Comparison of ENCODE assay signal across 1 cellular context in genomic region chr3:16884084-16884747, GRCh38.
A peak's percentile ranks its signal among the peaks of the same experiment; 100 is the strongest.
TF ChIP-seq lines count a peak whose summit lies in the region.

No MANE protein-coding gene starts in this region.

TF ChIP-seq in HEK293, 187 proteins besides CTCF, POLR2A, EP300 and RAD21 (continued from another document and continues in another):
- TF ChIP-seq KLF7 (tag by site-specific recombination; IDR thresholded peaks at IDR 0.05; ENCODE audit: borderline replicate concordance), result no peak
- no peak for TF ChIP-seq ZNF223 (tag by site-specific recombination; IDR thresholded peaks at IDR 0.05)
- no peak for TF ChIP-seq ZNF132 (tag by site-specific recombination; IDR thresholded peaks at IDR 0.05; ENCODE audit: borderline replicate concordance)
- TF ChIP-seq, protein P1, sequence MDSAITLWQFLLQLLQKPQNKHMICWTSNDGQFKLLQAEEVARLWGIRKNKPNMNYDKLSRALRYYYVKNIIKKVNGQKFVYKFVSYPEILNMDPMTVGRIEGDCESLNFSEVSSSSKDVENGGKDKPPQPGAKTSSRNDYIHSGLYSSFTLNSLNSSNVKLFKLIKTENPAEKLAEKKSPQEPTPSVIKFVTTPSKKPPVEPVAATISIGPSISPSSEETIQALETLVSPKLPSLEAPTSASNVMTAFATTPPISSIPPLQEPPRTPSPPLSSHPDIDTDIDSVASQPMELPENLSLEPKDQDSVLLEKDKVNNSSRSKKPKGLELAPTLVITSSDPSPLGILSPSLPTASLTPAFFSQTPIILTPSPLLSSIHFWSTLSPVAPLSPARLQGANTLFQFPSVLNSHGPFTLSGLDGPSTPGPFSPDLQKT (IDR thresholded peaks at IDR 0.05; ENCODE audit: borderline replicate concordance, low read depth, low read length), result no peak
- TF ChIP-seq, protein P2, sequence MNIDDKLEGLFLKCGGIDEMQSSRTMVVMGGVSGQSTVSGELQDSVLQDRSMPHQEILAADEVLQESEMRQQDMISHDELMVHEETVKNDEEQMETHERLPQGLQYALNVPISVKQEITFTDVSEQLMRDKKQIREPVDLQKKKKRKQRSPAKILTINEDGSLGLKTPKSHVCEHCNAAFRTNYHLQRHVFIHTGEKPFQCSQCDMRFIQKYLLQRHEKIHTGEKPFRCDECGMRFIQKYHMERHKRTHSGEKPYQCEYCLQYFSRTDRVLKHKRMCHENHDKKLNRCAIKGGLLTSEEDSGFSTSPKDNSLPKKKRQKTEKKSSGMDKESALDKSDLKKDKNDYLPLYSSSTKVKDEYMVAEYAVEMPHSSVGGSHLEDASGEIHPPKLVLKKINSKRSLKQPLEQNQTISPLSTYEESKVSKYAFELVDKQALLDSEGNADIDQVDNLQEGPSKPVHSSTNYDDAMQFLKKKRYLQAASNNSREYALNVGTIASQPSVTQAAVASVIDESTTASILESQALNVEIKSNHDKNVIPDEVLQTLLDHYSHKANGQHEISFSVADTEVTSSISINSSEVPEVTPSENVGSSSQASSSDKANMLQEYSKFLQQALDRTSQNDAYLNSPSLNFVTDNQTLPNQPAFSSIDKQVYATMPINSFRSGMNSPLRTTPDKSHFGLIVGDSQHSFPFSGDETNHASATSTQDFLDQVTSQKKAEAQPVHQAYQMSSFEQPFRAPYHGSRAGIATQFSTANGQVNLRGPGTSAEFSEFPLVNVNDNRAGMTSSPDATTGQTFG (tag by site-specific recombination; IDR thresholded peaks at IDR 0.05; ENCODE audit: borderline replicate concordance), result no peak
- TF ChIP-seq, protein P3, sequence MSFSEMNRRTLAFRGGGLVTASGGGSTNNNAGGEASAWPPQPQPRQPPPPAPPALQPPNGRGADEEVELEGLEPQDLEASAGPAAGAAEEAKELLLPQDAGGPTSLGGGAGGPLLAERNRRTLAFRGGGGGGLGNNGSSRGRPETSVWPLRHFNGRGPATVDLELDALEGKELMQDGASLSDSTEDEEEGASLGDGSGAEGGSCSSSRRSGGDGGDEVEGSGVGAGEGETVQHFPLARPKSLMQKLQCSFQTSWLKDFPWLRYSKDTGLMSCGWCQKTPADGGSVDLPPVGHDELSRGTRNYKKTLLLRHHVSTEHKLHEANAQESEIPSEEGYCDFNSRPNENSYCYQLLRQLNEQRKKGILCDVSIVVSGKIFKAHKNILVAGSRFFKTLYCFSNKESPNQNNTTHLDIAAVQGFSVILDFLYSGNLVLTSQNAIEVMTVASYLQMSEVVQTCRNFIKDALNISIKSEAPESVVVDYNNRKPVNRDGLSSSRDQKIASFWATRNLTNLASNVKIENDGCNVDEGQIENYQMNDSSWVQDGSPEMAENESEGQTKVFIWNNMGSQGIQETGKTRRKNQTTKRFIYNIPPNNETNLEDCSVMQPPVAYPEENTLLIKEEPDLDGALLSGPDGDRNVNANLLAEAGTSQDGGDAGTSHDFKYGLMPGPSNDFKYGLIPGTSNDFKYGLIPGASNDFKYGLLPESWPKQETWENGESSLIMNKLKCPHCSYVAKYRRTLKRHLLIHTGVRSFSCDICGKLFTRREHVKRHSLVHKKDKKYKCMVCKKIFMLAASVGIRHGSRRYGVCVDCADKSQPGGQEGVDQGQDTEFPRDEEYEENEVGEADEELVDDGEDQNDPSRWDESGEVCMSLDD (tag by site-specific recombination; IDR thresholded peaks at IDR 0.05), result 0 out of 2 replicates have a peak, but pooled peaks have one; percentile 25
- TF ChIP-seq SCRT2 (tag by site-specific recombination; IDR thresholded peaks at IDR 0.05), result no peak
- TF ChIP-seq ZNF530 (tag by site-specific recombination; IDR thresholded peaks at IDR 0.05; ENCODE audit: low read depth), result no peak
- TF ChIP-seq, protein P4, sequence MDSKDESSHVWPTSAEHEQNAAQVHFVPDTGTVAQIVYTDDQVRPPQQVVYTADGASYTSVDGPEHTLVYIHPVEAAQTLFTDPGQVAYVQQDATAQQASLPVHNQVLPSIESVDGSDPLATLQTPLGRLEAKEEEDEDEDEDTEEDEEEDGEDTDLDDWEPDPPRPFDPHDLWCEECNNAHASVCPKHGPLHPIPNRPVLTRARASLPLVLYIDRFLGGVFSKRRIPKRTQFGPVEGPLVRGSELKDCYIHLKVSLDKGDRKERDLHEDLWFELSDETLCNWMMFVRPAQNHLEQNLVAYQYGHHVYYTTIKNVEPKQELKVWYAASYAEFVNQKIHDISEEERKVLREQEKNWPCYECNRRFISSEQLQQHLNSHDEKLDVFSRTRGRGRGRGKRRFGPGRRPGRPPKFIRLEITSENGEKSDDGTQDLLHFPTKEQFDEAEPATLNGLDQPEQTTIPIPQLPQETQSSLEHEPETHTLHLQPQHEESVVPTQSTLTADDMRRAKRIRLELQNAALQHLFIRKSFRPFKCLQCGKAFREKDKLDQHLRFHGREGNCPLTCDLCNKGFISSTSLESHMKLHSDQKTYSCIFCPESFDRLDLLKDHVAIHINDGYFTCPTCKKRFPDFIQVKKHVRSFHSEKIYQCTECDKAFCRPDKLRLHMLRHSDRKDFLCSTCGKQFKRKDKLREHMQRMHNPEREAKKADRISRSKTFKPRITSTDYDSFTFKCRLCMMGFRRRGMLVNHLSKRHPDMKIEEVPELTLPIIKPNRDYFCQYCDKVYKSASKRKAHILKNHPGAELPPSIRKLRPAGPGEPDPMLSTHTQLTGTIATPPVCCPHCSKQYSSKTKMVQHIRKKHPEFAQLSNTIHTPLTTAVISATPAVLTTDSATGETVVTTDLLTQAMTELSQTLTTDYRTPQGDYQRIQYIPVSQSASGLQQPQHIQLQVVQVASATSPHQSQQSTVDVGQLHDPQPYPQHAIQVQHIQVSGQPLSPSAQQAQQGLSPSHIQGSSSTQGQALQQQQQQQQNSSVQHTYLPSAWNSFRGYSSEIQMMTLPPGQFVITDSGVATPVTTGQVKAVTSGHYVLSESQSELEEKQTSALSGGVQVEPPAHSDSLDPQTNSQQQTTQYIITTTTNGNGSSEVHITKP (tag by site-specific recombination; IDR thresholded peaks at IDR 0.05), result no peak
- TF ChIP-seq, protein P5, sequence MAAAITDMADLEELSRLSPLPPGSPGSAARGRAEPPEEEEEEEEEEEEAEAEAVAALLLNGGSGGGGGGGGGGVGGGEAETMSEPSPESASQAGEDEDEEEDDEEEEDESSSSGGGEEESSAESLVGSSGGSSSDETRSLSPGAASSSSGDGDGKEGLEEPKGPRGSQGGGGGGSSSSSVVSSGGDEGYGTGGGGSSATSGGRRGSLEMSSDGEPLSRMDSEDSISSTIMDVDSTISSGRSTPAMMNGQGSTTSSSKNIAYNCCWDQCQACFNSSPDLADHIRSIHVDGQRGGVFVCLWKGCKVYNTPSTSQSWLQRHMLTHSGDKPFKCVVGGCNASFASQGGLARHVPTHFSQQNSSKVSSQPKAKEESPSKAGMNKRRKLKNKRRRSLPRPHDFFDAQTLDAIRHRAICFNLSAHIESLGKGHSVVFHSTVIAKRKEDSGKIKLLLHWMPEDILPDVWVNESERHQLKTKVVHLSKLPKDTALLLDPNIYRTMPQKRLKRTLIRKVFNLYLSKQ (tag by site-specific recombination; IDR thresholded peaks at IDR 0.05; ENCODE audit: borderline replicate concordance), result no peak
- TF ChIP-seq, protein P6, sequence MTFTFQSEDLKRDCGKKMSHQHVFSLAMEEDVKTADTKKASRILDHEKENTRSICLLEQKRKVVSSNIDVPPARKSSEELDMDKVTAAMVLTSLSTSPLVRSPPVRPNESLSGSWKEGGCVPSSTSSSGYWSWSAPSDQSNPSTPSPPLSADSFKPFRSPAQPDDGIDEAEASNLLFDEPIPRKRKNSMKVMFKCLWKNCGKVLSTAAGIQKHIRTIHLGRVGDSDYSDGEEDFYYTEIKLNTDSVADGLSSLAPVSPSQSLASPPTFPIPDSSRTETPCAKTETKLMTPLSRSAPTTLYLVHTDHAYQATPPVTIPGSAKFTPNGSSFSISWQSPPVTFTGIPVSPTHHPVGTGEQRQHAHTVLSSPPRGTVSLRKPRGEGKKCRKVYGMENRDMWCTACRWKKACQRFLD (tag by site-specific recombination; IDR thresholded peaks at IDR 0.05), result no peak
- TF ChIP-seq ZNF214 (tag by site-specific recombination; IDR thresholded peaks at IDR 0.05; ENCODE audit: borderline replicate concordance), result no peak
- TF ChIP-seq ZNF658 (tag by site-specific recombination; IDR thresholded peaks at IDR 0.05), result no peak
- TF ChIP-seq ZNF174 (tag by site-specific recombination; IDR thresholded peaks at IDR 0.05), result 0 out of 2 replicates have a peak, but pooled peaks have one; percentile 15
- TF ChIP-seq KLF8 (tag by site-specific recombination; IDR thresholded peaks at IDR 0.05), result peak; percentile 12; the same call in 1 of the 2 replicates
- TF ChIP-seq ZNF423 (tag by site-specific recombination; IDR thresholded peaks at IDR 0.05), result no peak
- TF ChIP-seq ZNF416 (tag by site-specific recombination; IDR thresholded peaks at IDR 0.05), result no peak
- TF ChIP-seq ZNF23 (tag by site-specific recombination; IDR thresholded peaks at IDR 0.05; ENCODE audit: borderline replicate concordance), result no peak
- peak; percentile 84 for TF ChIP-seq ZNF707 (tag by site-specific recombination; IDR thresholded peaks at IDR 0.05)
- no peak for TF ChIP-seq FEZF1 (tag by site-specific recombination; IDR thresholded peaks at IDR 0.05)
- TF ChIP-seq GLI2 (tag by site-specific recombination; IDR thresholded peaks at IDR 0.05; ENCODE audit: borderline replicate concordance, low read depth), result no peak
- no peak for TF ChIP-seq SETDB1 (IDR thresholded peaks at IDR 0.05; ENCODE audit: insufficient read length, low read length)
- TF ChIP-seq GFI1B (tag by site-specific recombination; IDR thresholded peaks at IDR 0.05), result no peak
- TF ChIP-seq ZNF692 (tag by site-specific recombination; IDR thresholded peaks at IDR 0.05), result no peak
- TF ChIP-seq ZNF112 (tag by site-specific recombination; IDR thresholded peaks at IDR 0.05), result no peak
- no peak for TF ChIP-seq KLF9 (tag by site-specific recombination; IDR thresholded peaks at IDR 0.05; ENCODE audit: low read depth)
- TF ChIP-seq, protein P7, sequence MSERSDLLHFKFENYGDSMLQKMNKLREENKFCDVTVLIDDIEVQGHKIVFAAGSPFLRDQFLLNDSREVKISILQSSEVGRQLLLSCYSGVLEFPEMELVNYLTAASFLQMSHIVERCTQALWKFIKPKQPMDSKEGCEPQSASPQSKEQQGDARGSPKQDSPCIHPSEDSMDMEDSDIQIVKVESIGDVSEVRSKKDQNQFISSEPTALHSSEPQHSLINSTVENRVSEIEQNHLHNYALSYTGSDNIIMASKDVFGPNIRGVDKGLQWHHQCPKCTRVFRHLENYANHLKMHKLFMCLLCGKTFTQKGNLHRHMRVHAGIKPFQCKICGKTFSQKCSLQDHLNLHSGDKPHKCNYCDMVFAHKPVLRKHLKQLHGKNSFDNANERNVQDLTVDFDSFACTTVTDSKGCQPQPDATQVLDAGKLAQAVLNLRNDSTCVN (tag by site-specific recombination; optimal IDR thresholded peaks at IDR 0.05), result peak; percentile 71
- TF ChIP-seq ZNF169 (tag by site-specific recombination; IDR thresholded peaks at IDR 0.05), result no peak
- TF ChIP-seq ZNF501 (tag by site-specific recombination; IDR thresholded peaks at IDR 0.05), result peak; percentile 52; the same call in 1 of the 2 replicates
- no peak for TF ChIP-seq ZBTB11 (tag by site-specific recombination; conservative IDR thresholded peaks at IDR 0.05; ENCODE audit: low read depth)
- no peak for TF ChIP-seq ZNF610 (tag by site-specific recombination; IDR thresholded peaks at IDR 0.05; ENCODE audit: borderline replicate concordance)
- TF ChIP-seq ZNF114 (tag by site-specific recombination; IDR thresholded peaks at IDR 0.05), result no peak
- no peak for TF ChIP-seq ZNF175 (tag by site-specific recombination; IDR thresholded peaks at IDR 0.05)
- peak; percentile 93 for TF ChIP-seq ZFHX2 (tag by site-specific recombination; conservative IDR thresholded peaks at IDR 0.05)
- TF ChIP-seq ZIC2 (tag by site-specific recombination; IDR thresholded peaks at IDR 0.05), result no peak; the same call in 1 of the 2 replicates
- TF ChIP-seq ZNF626 (tag by site-specific recombination; IDR thresholded peaks at IDR 0.05), result no peak
- no peak for TF ChIP-seq OVOL3 (tag by site-specific recombination; IDR thresholded peaks at IDR 0.05)
- no peak for TF ChIP-seq ZNF777 (tag by site-specific recombination; IDR thresholded peaks at IDR 0.05; ENCODE audit: borderline replicate concordance)
- TF ChIP-seq ZNF596 (tag by site-specific recombination; IDR thresholded peaks at IDR 0.05), result no peak
- TF ChIP-seq ZNF549 (tag by site-specific recombination; IDR thresholded peaks at IDR 0.05), result no peak
- no peak for TF ChIP-seq ZNF221 (tag by site-specific recombination; IDR thresholded peaks at IDR 0.05; ENCODE audit: borderline replicate concordance)
- no peak for TF ChIP-seq ZNF555 (tag by site-specific recombination; conservative IDR thresholded peaks at IDR 0.05)
